9 cellular contexts compared by ENCODE assay signal in genomic region chr2:174024524-174025270, GRCh38. TPM values are rescaled to one million over a fixed set of nuclear protein-coding genes. Genes with fewer than 3 reads are reported as not detected.
DNase-seq lines count a peak whose midpoint lies in the region; ATAC-seq and TF ChIP-seq lines count a peak whose summit lies in the region.
"Had no signal": no experiment of that assay in that cellular context is flagged by ENCODE, and none has a peak within 500 bp of the region (broad histone marks: within the 10 kb centered on the region; RNA-seq: fewer than 3 reads in every experiment).

No MANE protein-coding gene starts in this region.

- 35 to 36% methylated on average over 8 to 10 of the region's 14 CpGs for WGBS in gastroesophageal sphincter (ENCODE audit: low coverage in 1 of 2), 2 donors

- H3K27ac ChIP-seq in RWPE1 (peak overlapping the region; percentile 92), gastroesophageal sphincter (peak overlapping the region; percentile 51 to 86 (median 78))

- no peak for TF ChIP-seq EP300 in gastroesophageal sphincter (IDR thresholded peaks at IDR 0.05)

- TF ChIP-seq CTCF in RWPE1 (conservative IDR thresholded peaks at IDR 0.05; ENCODE audit: low read depth) (no peak), gastroesophageal sphincter (IDR thresholded peaks at IDR 0.05) (no peak)

- DNase-seq in DMS 273 (lab: John Stamatoyannopoulos, UW; ENCODE audit: unreplicated experiment), result peak; percentile 73
- DNase-seq in RWPE1 (ENCODE audit: low spot score), result no peak
- DNase-seq in posterior vena cava (ENCODE audit: low spot score), result peak; percentile 95
- DNase-seq in foreskin melanocyte, result no peak
- no peak for DNase-seq in stimulated activated CD4-positive, alpha-beta T cell treated with anti-CD3 and anti-CD28 coated beads, Interleukin-2, amount 100 ng/mL, for 24 hours
- DNase-seq: activated naive CD8-positive, alpha-beta T cell treated with anti-CD3 and anti-CD28 coated beads, Interleukin-2, amount 10 ng/mL, durations not matched to agents 7 days and 5 days had no signal

- peak overlapping the region in 1 of 2 donors; percentile 9 for H3K4me3 ChIP-seq in gastroesophageal sphincter

- peak; percentile 76 for ATAC-seq in gastroesophageal sphincter
- no peak for ATAC-seq in HG03135 (IDR thresholded peaks at IDR 0.05; ENCODE audit: unreplicated experiment)
- no peak for ATAC-seq in HG03108 (IDR thresholded peaks at IDR 0.05; ENCODE audit: unreplicated experiment)

- no peaks in the 10 kb centered on the region for H3K9me3 ChIP-seq in gastroesophageal sphincter

- peaks cover 0 to 34% (median 14%) of the 10 kb centered on the region in 3 donors for H3K4me1 ChIP-seq in gastroesophageal sphincter

- H3K27me3 ChIP-seq in gastroesophageal sphincter, result no peaks in the 10 kb centered on the region

- CTCF ChIA-PET in RWPE1 (lab: Yijun Ruan, JAX), result interaction anchor here (0.6 kb wide), 1 partner anchor 34 kb away, joined by 3 read pairs; no protein-coding TSS in a partner anchor

- intact Hi-C loops in posterior vena cava (cut with DNase I), result no loop called here

- POLR2A ChIA-PET in RWPE1 (lab: Yijun Ruan, JAX; ENCODE audit: low non-redundant PET), result no interaction called here

- no peaks in the 10 kb centered on the region for H3K36me3 ChIP-seq in gastroesophageal sphincter

- TF ChIP-seq POLR2A in gastroesophageal sphincter (IDR thresholded peaks at IDR 0.05), result no peak

RNA-seq across cellular contexts. Expression of gene SP3, which starts 59.5 kb away (rescaled TPM):
- total RNA-seq in gastroesophageal sphincter (10 to 100 TPM; 69.7 to 94.3 (median 87.6) TPM), posterior vena cava (10 to 100 TPM; 70.2 to 73.6 TPM)

Comparison
In these comparisons a context has a peak if more than half of its experiments do, and no peak if none do; other contexts are left out.
1. DNase-seq: peak in DMS 273 (single experiment) and posterior vena cava (single experiment); none in RWPE1 (single experiment), foreskin melanocyte (single experiment) and stimulated activated CD4-positive, alpha-beta T cell treated with anti-CD3 and anti-CD28 coated beads, Interleukin-2, amount 100 ng/mL, for 24 hours (0 of 2).